13 cellular contexts compared by ENCODE assay signal in genomic region chr5:10566556-10567068, GRCh38. TPM values are rescaled to one million over a fixed set of nuclear protein-coding genes. Genes with fewer than 3 reads are reported as not detected.
DNase-seq lines count a peak whose midpoint lies in the region; ATAC-seq and TF ChIP-seq lines count a peak whose summit lies in the region.
"Had no signal": no experiment of that assay in that cellular context is flagged by ENCODE, and none has a peak within 500 bp of the region (broad histone marks: within the 10 kb centered on the region; RNA-seq: fewer than 3 reads in every experiment).

No MANE protein-coding gene starts in this region.

- no peaks in the 10 kb centered on the region for H3K9me2 ChIP-seq in SK-N-SH

- CTCF ChIA-PET in SK-N-SH (lab: Yijun Ruan, JAX) (interaction anchor here (0.9 to 2.2 kb wide), 3 partner anchors 19 to 282 kb away, joined by 3 to 6 read pairs (median 3); no protein-coding TSS in a partner anchor), Panc1 (lab: Charles Lee) (interaction anchor here (0.6 to 1.0 kb wide), 2 partner anchors 9 to 47 kb away, joined by 3 to 7 read pairs; no protein-coding TSS in a partner anchor)

- intact Hi-C loops in Panc1 (cut with micrococcal nuclease; ENCODE audit: unreplicated experiment) (loop anchor here (5.0 to 10.0 kb wide), 2 partner anchors 61 to 112 kb away; no protein-coding TSS in a partner anchor), body of pancreas (cut with DNase I) (no loop called here)

- no peaks in the 10 kb centered on the region for H3K9me3 ChIP-seq in SK-N-SH
- H3K9me3 ChIP-seq in Panc1 (ENCODE audit: control insufficient read depth, insufficient read depth, low read depth, low read length): no peaks in the 10 kb centered on the region
- H3K9me3 ChIP-seq in fibroblast of lung (ENCODE audit: control insufficient read depth, insufficient read depth, low read depth, low read length): no peaks in the 10 kb centered on the region
- no peaks in the 10 kb centered on the region for H3K9me3 ChIP-seq in body of pancreas
- H3K9me3 ChIP-seq: gastroesophageal sphincter had no signal

- H3K4me2 ChIP-seq in SK-N-SH (peak overlapping the region; percentile 97), fibroblast of lung (ENCODE audit: extremely low read depth, insufficient read depth, low read length) (peak overlapping the region; percentile 64)

- H3K4me1 ChIP-seq in SK-N-SH (ENCODE audit: control insufficient read depth in 1 of 2, insufficient read depth in 2 of 2, low read depth in 1 of 2, low read length in 1 of 2) (peaks cover 3 to 15% of the 10 kb centered on the region in 2 experiments; a peak in 2 of 4 replicates), Panc1 (ENCODE audit: control insufficient read depth, insufficient read depth, low read length) (peaks cover 33% of the 10 kb centered on the region), fibroblast of lung (ENCODE audit: control insufficient read depth, extremely low read depth, insufficient read depth, low read length) (peaks cover 6% of the 10 kb centered on the region), body of pancreas (peaks cover 29% of the 10 kb centered on the region)

- TF ChIP-seq RAD21 in SK-N-SH (IDR thresholded peaks at IDR 0.05; ENCODE audit: low read length): no peak

- H3F3A ChIP-seq in SK-N-SH (replicated peaks; ENCODE audit: insufficient read depth): peaks cover 3% of the 10 kb centered on the region

- TF ChIP-seq CTCF in SK-N-SH (IDR thresholded peaks at IDR 0.05) (no peak), Panc1 (IDR thresholded peaks at IDR 0.05) (no peak), fibroblast of lung (conservative IDR thresholded peaks at IDR 0.05 in 1 of 2, IDR thresholded peaks at IDR 0.05 in 1 of 2; ENCODE audit: low read depth in 1 of 2, low read length in 2 of 2) (no peak), omental fat pad (IDR thresholded peaks at IDR 0.05) (no peak), body of pancreas (IDR thresholded peaks at IDR 0.05) (no peak)

- POLR2A ChIA-PET in SK-N-SH (lab: Yijun Ruan, JAX) (no interaction called here), Panc1 (lab: Charles Lee) (interaction anchor here (0.9 kb wide), 1 partner anchor 15 kb away, joined by 4 read pairs; no protein-coding TSS in a partner anchor)

- in situ Hi-C loops in Panc1 (cut with HindIII; ENCODE audit: low pct_unique_long_range_greater_than_20kb, low sequenced_read_pairs): no loop called here

- no peak for TF ChIP-seq EP300 in SK-N-SH (IDR thresholded peaks at IDR 0.05; ENCODE audit: borderline replicate concordance in 1 of 2, low read depth in 1 of 2, low read length in 1 of 2)

- H3K27ac Mint-ChIP-seq in stimulated activated memory B cell treated with anti-CD40 and anti-IgM and Interleukin-4, amounts not matched to agents 10 μg/mL and 1 μg/mL and 100 μg/mL, for 72 hours: peak overlapping the region; percentile 95

- no peak overlapping the region for H3K27ac ChIP-seq in SK-N-SH (ENCODE audit: low read depth in 2 of 2, low read length in 1 of 2)
- peak overlapping the region; percentile 78 for H3K27ac ChIP-seq in Panc1 (ENCODE audit: low read length)
- no peak overlapping the region for H3K27ac ChIP-seq in fibroblast of lung (ENCODE audit: insufficient read depth, low read length)
- no peak overlapping the region for H3K27ac ChIP-seq in body of pancreas

- H3K4me3 ChIP-seq in SK-N-SH (ENCODE audit: low read depth in 2 of 2, low read length in 1 of 2) (0 out of 4 replicates have a peak overlapping the region, but pooled peaks of 1 of the 2 experiments have one; percentile 74), Panc1 (ENCODE audit: low read depth in 2 of 2, low read length in 2 of 2) (peak overlapping the region; percentile 59 to 70), fibroblast of lung (replicated peaks in 1 of 4; ENCODE audit: control extremely low read depth in 1 of 4, insufficient read depth in 1 of 4, low read depth in 3 of 4, low read length in 4 of 4) (peak overlapping the region in 3 of 4 experiments; percentile 19 to 87 (median 87)), body of pancreas (no peak overlapping the region)

- H3K9ac ChIP-seq in SK-N-SH (no peak overlapping the region), fibroblast of lung (ENCODE audit: insufficient read depth, low read length) (no peak overlapping the region)

- no peaks in the 10 kb centered on the region for H3K27me3 Mint-ChIP-seq in stimulated activated memory B cell treated with anti-CD40 and anti-IgM and Interleukin-4, amounts not matched to agents 10 μg/mL and 1 μg/mL and 100 μg/mL, for 72 hours

- no peaks in the 10 kb centered on the region for H3K9me3 Mint-ChIP-seq in stimulated activated memory B cell treated with anti-CD40 and anti-IgM and Interleukin-4, amounts not matched to agents 10 μg/mL and 1 μg/mL and 100 μg/mL, for 72 hours

- TF ChIP-seq POLR2A in body of pancreas (IDR thresholded peaks at IDR 0.05): no peak

- peaks cover 65% of the 10 kb centered on the region for H3K4me1 Mint-ChIP-seq in stimulated activated memory B cell treated with anti-CD40 and anti-IgM and Interleukin-4, amounts not matched to agents 10 μg/mL and 1 μg/mL and 100 μg/mL, for 72 hours

- ATAC-seq in SK-N-SH treated with all-trans-retinoic acid at 6 μM for 48 hours (no peak), Panc1 (no peak), omental fat pad (ENCODE audit: low FRiP score) (no peak), body of pancreas (no peak)
- no peak for ATAC-seq in stimulated activated memory B cell treated with anti-CD40 and anti-IgM and Interleukin-4, amounts not matched to agents 10 μg/mL and 1 μg/mL and 100 μg/mL, for 72 hours
- ATAC-seq: gastroesophageal sphincter had no signal

- H3K36me3 Mint-ChIP-seq in stimulated activated memory B cell treated with anti-CD40 and anti-IgM and Interleukin-4, amounts not matched to agents 10 μg/mL and 1 μg/mL and 100 μg/mL, for 72 hours: peaks cover 45% of the 10 kb centered on the region

- no TSS peak for BruUV-seq in Panc1 (replicated peaks; lab: Mats Ljungman, UMichigan)

- H3K27me3 ChIP-seq in SK-N-SH (ENCODE audit: insufficient read depth): no peaks in the 10 kb centered on the region
- no peaks in the 10 kb centered on the region for H3K27me3 ChIP-seq in Panc1 (ENCODE audit: control insufficient read depth, insufficient read depth, low read length)
- no peaks in the 10 kb centered on the region for H3K27me3 ChIP-seq in fibroblast of lung (ENCODE audit: control insufficient read depth, insufficient read depth, low read length)
- peaks cover 0 to 5% of the 10 kb centered on the region in 2 donors for H3K27me3 ChIP-seq in body of pancreas

- H2AFZ ChIP-seq in SK-N-SH (ENCODE audit: low read depth): no peak overlapping the region
- no peak overlapping the region for H2AFZ ChIP-seq in fibroblast of lung (ENCODE audit: low read length)

- DNase-seq in SK-N-SH (no peak), Panc1 (ENCODE audit: low read depth, low spot score) (no peak), fibroblast of lung (ENCODE audit: low read depth in 2 of 2) (no peak), NCI-H1694 (lab: John Stamatoyannopoulos, UW) (no peak), omental fat pad (ENCODE audit: low spot score) (no peak), body of pancreas (no peak)
- DNase-seq: 8988T, aorta, midbrain, NCI-H1105 treated with DMSO at 0.1 percent for 48 hours had no signal

- 79% methylated on average over 6 of the region's 8 CpGs for WGBS in SK-N-SH (ENCODE audit: low lambda C conversion rate)
- 49 to 58% methylated on average over 4 to 8 of the region's 8 CpGs for WGBS in body of pancreas, 2 donors

- peak overlapping the region; percentile 96 for H3K4me3 Mint-ChIP-seq in stimulated activated memory B cell treated with anti-CD40 and anti-IgM and Interleukin-4, amounts not matched to agents 10 μg/mL and 1 μg/mL and 100 μg/mL, for 72 hours

- H3K36me3 ChIP-seq in SK-N-SH (replicated peaks in 1 of 2; ENCODE audit: control insufficient read depth in 1 of 2, insufficient read depth in 2 of 2, low read length in 1 of 2): no peaks in the 10 kb centered on the region
- no peaks in the 10 kb centered on the region for H3K36me3 ChIP-seq in Panc1 (ENCODE audit: control insufficient read depth, insufficient read depth, low read length)
- no peaks in the 10 kb centered on the region for H3K36me3 ChIP-seq in fibroblast of lung (ENCODE audit: control insufficient read depth, insufficient read depth, low read length)
- H3K36me3 ChIP-seq in body of pancreas (replicated peaks in 1 of 2; ENCODE audit: insufficient read depth in 1 of 2, low read depth in 2 of 2): no peaks in the 10 kb centered on the region
- H3K36me3 ChIP-seq: gastroesophageal sphincter had no signal

- peaks cover 31% of the 10 kb centered on the region for H4K20me1 ChIP-seq in SK-N-SH (ENCODE audit: insufficient read depth)
- no peaks in the 10 kb centered on the region for H4K20me1 ChIP-seq in fibroblast of lung (ENCODE audit: control insufficient read depth, extremely low read depth, insufficient read depth, low read length)

- H3K79me2 ChIP-seq in SK-N-SH (ENCODE audit: insufficient read depth) (peaks cover 68% of the 10 kb centered on the region), fibroblast of lung (ENCODE audit: control insufficient read depth, insufficient read depth, low read length) (peaks cover 38% of the 10 kb centered on the region)

TF ChIP-seq in SK-N-SH, 30 proteins besides CTCF, POLR2A, EP300 and RAD21:
- TF ChIP-seq TCF12 (IDR thresholded peaks at IDR 0.05): no peak

TF ChIP-seq in SK-N-SH treated with all-trans-retinoic acid at 6 μM for 48 hours, 23 proteins besides CTCF, POLR2A, EP300 and RAD21 (continues in another document):
- no peak for TF ChIP-seq ARNTL (CRISPR knock-in tag; IDR thresholded peaks at IDR 0.05; ENCODE audit: borderline replicate concordance, low read depth)

RNA-seq across cellular contexts. Expression of gene ANKRD33B, which starts 2.7 kb away (rescaled TPM):
- 1.8 and 1.9 TPM in 2 replicates for polyA plus RNA-seq in SK-N-SH (2012; rRNA removed)
- polyA plus RNA-seq in SK-N-SH (2012; cell fraction: cytosol; rRNA removed): 1.2 and 1.7 TPM in 2 replicates
- polyA plus RNA-seq in SK-N-SH (2012; cell fraction: nucleus; rRNA removed): 4.3 and 7.0 TPM in 2 replicates
- total RNA-seq in Panc1 (2021; ENCODE audit: unreplicated experiment): 19.1 TPM
- polyA plus RNA-seq in Panc1 (2012; ENCODE audit: insufficient read length): 7.7 TPM
- 4.1 and 7.8 TPM in 2 replicates for total RNA-seq in fibroblast of lung
- polyA plus RNA-seq in fibroblast of lung: 5.0 and 7.7 TPM in 2 replicates
- polyA plus RNA-seq in fibroblast of lung (2012): 5.4 and 8.2 TPM in 2 replicates
- polyA minus RNA-seq in fibroblast of lung (ENCODE audit: low replicate concordance): 27.0 and 38.2 TPM in 2 replicates
- 10 to 100 TPM in 1 of 4 donors, 1 to 10 TPM in 3; 6.2 to 25.5 (median 8.1) TPM for total RNA-seq in omental fat pad
- total RNA-seq in body of pancreas: 1 to 10 TPM; 2.3 to 3.9 TPM

Comparison
In these comparisons a context has a peak if more than half of its experiments do, and no peak if none do; other contexts are left out.
1. H3K4me3 ChIP-seq: peak in Panc1 (2 of 2) and fibroblast of lung (3 of 4); none in body of pancreas (0 of 2).